1 cellular context compared by ENCODE assay signal in genomic region chr17:419073-419735, GRCh38.
TF ChIP-seq lines count a peak whose summit lies in the region.

No MANE protein-coding gene starts in this region.

TF ChIP-seq in HepG2, 621 proteins besides CTCF, POLR2A, EP300 and RAD21 (continued from another document and continues in another):
- no peak for TF ChIP-seq ZBTB46 (CRISPR knock-in tag; IDR thresholded peaks at IDR 0.05; ENCODE audit: borderline replicate concordance)
- no peak for TF ChIP-seq POGZ (CRISPR knock-in tag; IDR thresholded peaks at IDR 0.05)
- TF ChIP-seq SETDB1 (CRISPR knock-in tag; IDR thresholded peaks at IDR 0.05; ENCODE audit: borderline replicate concordance) = no peak
- TF ChIP-seq KDM2A (CRISPR knock-in tag; IDR thresholded peaks at IDR 0.05; ENCODE audit: borderline replicate concordance, low read depth) = no peak
- no peak for TF ChIP-seq HOMEZ (CRISPR knock-in tag; IDR thresholded peaks at IDR 0.05; ENCODE audit: low read depth)
- no peak for TF ChIP-seq ZNF530 (CRISPR knock-in tag; IDR thresholded peaks at IDR 0.05; ENCODE audit: low read depth)
- no peak for TF ChIP-seq NFIC (IDR thresholded peaks at IDR 0.05; ENCODE audit: low read length)
- no peak for TF ChIP-seq ZNF678 (CRISPR knock-in tag; IDR thresholded peaks at IDR 0.05)
- no peak for TF ChIP-seq ZNF773 (CRISPR knock-in tag; IDR thresholded peaks at IDR 0.05; ENCODE audit: borderline replicate concordance)
- TF ChIP-seq ZNF431 (CRISPR knock-in tag; IDR thresholded peaks at IDR 0.05; ENCODE audit: borderline replicate concordance, low read depth) = no peak
- no peak for TF ChIP-seq ZNF577 (CRISPR knock-in tag; IDR thresholded peaks at IDR 0.05; ENCODE audit: borderline replicate concordance, low read depth)
- no peak for TF ChIP-seq NFKB2 (CRISPR knock-in tag; IDR thresholded peaks at IDR 0.05; ENCODE audit: borderline replicate concordance)
- no peak for TF ChIP-seq ZNF550 (CRISPR knock-in tag; IDR thresholded peaks at IDR 0.05; ENCODE audit: borderline replicate concordance)
- peak; percentile 28; the same call in 1 of the 2 replicates for TF ChIP-seq RFX3 (CRISPR knock-in tag; IDR thresholded peaks at IDR 0.05)
- no peak for TF ChIP-seq GTF2F1 (IDR thresholded peaks at IDR 0.05; ENCODE audit: low read length)
- TF ChIP-seq HMG20B (CRISPR knock-in tag; conservative IDR thresholded peaks at IDR 0.05) = no peak
- 0 out of 2 replicates have a peak, but pooled peaks have one; percentile 21 for TF ChIP-seq ZSCAN25 (CRISPR knock-in tag; IDR thresholded peaks at IDR 0.05)
- no peak for TF ChIP-seq ZNF772 (CRISPR knock-in tag; IDR thresholded peaks at IDR 0.05)
- TF ChIP-seq ATAD3A (CRISPR knock-in tag; IDR thresholded peaks at IDR 0.05) = no peak
- TF ChIP-seq ZEB1 (IDR thresholded peaks at IDR 0.05; ENCODE audit: insufficient replicate concordance, low read depth) = no peak
- peak; percentile 84 for TF ChIP-seq PAXIP1 (CRISPR knock-in tag; conservative IDR thresholded peaks at IDR 0.05)
- no peak for TF ChIP-seq ZNF607 (CRISPR knock-in tag; IDR thresholded peaks at IDR 0.05; ENCODE audit: borderline replicate concordance)
- TF ChIP-seq STAT6 (CRISPR knock-in tag; IDR thresholded peaks at IDR 0.05; ENCODE audit: borderline replicate concordance) = no peak
- no peak for TF ChIP-seq ZNF737 (CRISPR knock-in tag; IDR thresholded peaks at IDR 0.05; ENCODE audit: borderline replicate concordance)
- TF ChIP-seq WIZ (CRISPR knock-in tag; IDR thresholded peaks at IDR 0.05) = 0 out of 2 replicates have a peak, but pooled peaks have one; percentile 24
- TF ChIP-seq MTF1 (CRISPR knock-in tag; IDR thresholded peaks at IDR 0.05) = no peak
- TF ChIP-seq ZNF335 (CRISPR knock-in tag; IDR thresholded peaks at IDR 0.05) = no peak
- 0 out of 2 replicates have a peak, but pooled peaks have one; percentile 31 for TF ChIP-seq ZNF747 (CRISPR knock-in tag; IDR thresholded peaks at IDR 0.05; ENCODE audit: borderline replicate concordance)
- TF ChIP-seq ZNF24 (IDR thresholded peaks at IDR 0.05) = no peak
- TF ChIP-seq HNRNPK (IDR thresholded peaks at IDR 0.05; ENCODE audit: low read depth, low read length, poor library complexity, severe bottlenecking) = no peak
- no peak for TF ChIP-seq ZNF180 (CRISPR knock-in tag; IDR thresholded peaks at IDR 0.05; ENCODE audit: borderline replicate concordance, low read depth)
- no peak for TF ChIP-seq RARG (CRISPR knock-in tag; IDR thresholded peaks at IDR 0.05; ENCODE audit: low read depth)
- no peak for TF ChIP-seq XRCC5 (optimal IDR thresholded peaks at IDR 0.05; ENCODE audit: low read length)
- no peak for TF ChIP-seq NFYC (CRISPR knock-in tag; IDR thresholded peaks at IDR 0.05)
- no peak for TF ChIP-seq SYNCRIP (IDR thresholded peaks at IDR 0.05; ENCODE audit: insufficient read depth, low read depth, low read length)
- no peak for TF ChIP-seq KDM5A (IDR thresholded peaks at IDR 0.05; ENCODE audit: borderline replicate concordance, low read length)
- TF ChIP-seq KMT2B (CRISPR knock-in tag; IDR thresholded peaks at IDR 0.05) = no peak
- no peak for TF ChIP-seq MEIS2 (CRISPR knock-in tag; IDR thresholded peaks at IDR 0.05)
- no peak for TF ChIP-seq E2F2 (CRISPR knock-in tag; IDR thresholded peaks at IDR 0.05; ENCODE audit: borderline replicate concordance)
- TF ChIP-seq CSRNP1 (CRISPR knock-in tag; IDR thresholded peaks at IDR 0.05) = no peak
- TF ChIP-seq ATM (IDR thresholded peaks at IDR 0.05; ENCODE audit: borderline replicate concordance) = no peak
- TF ChIP-seq GTF3A (CRISPR knock-in tag; conservative IDR thresholded peaks at IDR 0.05) = no peak
- no peak for TF ChIP-seq ZBTB34 (CRISPR knock-in tag; IDR thresholded peaks at IDR 0.05)
- no peak for TF ChIP-seq POLR2G (IDR thresholded peaks at IDR 0.05; ENCODE audit: low read depth, low read length)
- TF ChIP-seq HMGA1 (CRISPR knock-in tag; conservative IDR thresholded peaks at IDR 0.05) = no peak
- peak; percentile 25; the same call in 1 of the 2 replicates for TF ChIP-seq RARA (CRISPR knock-in tag; IDR thresholded peaks at IDR 0.05)
- no peak for TF ChIP-seq SMC3 (IDR thresholded peaks at IDR 0.05; ENCODE audit: low read length)
- no peak for TF ChIP-seq TP53 (CRISPR knock-in tag; conservative IDR thresholded peaks at IDR 0.05)
- no peak for TF ChIP-seq SNAPC4 (CRISPR knock-in tag; IDR thresholded peaks at IDR 0.05)
- TF ChIP-seq ZNF644 (CRISPR knock-in tag; IDR thresholded peaks at IDR 0.05; ENCODE audit: low read depth) = 0 out of 2 replicates have a peak, but pooled peaks have one; percentile 29
